In genomic region chrX:69618803-69619202, GRCh38 we compare ENCODE assay signal across 9 cellular contexts. TPM values are rescaled to one million over a fixed set of nuclear protein-coding genes. Genes with fewer than 3 reads are reported as not detected.
A peak's percentile ranks its signal among the peaks of the same experiment; 100 is the strongest.
DNase-seq lines count a peak whose midpoint lies in the region; ATAC-seq and TF ChIP-seq lines count a peak whose summit lies in the region.
"Had no signal": no experiment of that assay in that cellular context is flagged by ENCODE, and none has a peak within 500 bp of the region (broad histone marks: within the 10 kb centered on the region; RNA-seq: fewer than 3 reads in every experiment).

No MANE protein-coding gene starts in this region.

- intact Hi-C loops in activated naive CD4-positive, alpha-beta T cell treated with anti-CD3 and anti-CD28 coated beads for 36 hours (cut with micrococcal nuclease) = loop anchor here (1.0 to 10.0 kb wide), 7 partner anchors 7 to 513 kb away; partner anchors contain the start of genes IGBP1 and NALF2
- intact Hi-C loops in colonic mucosa (cut with DNase I) (loop anchor here (2.0 kb wide), 1 partner anchor 80 kb away; no protein-coding TSS in a partner anchor), ovary (cut with DNase I) (loop anchor here in 1 of 4 donors (5.0 kb wide), 1 partner anchor 82 kb away; no protein-coding TSS in a partner anchor)

- peaks cover 23% of the 10 kb centered on the region for H3K4me1 Mint-ChIP-seq in activated naive CD4-positive, alpha-beta T cell treated with anti-CD3 and anti-CD28 coated beads for 36 hours (ENCODE audit: low read depth)

- H3K27ac Mint-ChIP-seq in activated naive CD4-positive, alpha-beta T cell treated with anti-CD3 and anti-CD28 coated beads for 36 hours = peak overlapping the region; percentile 30
- no peak overlapping the region for H3K27ac Mint-ChIP-seq in activated naive CD4-positive, alpha-beta T cell treated with anti-CD3 and anti-CD28 coated beads, Interleukin-2, amount 50 U/mL, for 72 hours

- TF ChIP-seq CTCF in colonic mucosa (IDR thresholded peaks at IDR 0.05) (peak; percentile 25), ovary (IDR thresholded peaks at IDR 0.05) (peak in 2 of 3 donors; percentile 40 to 59)

- H3K27me3 ChIP-seq in colonic mucosa (no peaks in the 10 kb centered on the region), ovary (no peaks in the 10 kb centered on the region)

- peak; percentile 27 for DNase-seq in activated naive CD4-positive, alpha-beta T cell treated with anti-CD3 and anti-CD28 coated beads for 36 hours
- DNase-seq in activated naive CD4-positive, alpha-beta T cell treated with anti-CD3 and anti-CD28 coated beads, Interleukin-2, amount 50 U/mL, for 72 hours (ENCODE audit: low spot score in 2 of 2) = no peak
- DNase-seq in NCI-H82 (lab: John Stamatoyannopoulos, UW) = peak; percentile 57
- DNase-seq in colonic mucosa = peak; percentile 18
- peak in 3 of 5 donors; percentile 15 to 30 (median 16) for DNase-seq in ovary
- DNase-seq in AG08395 (ENCODE audit: low spot score) = no peak
- no peak for DNase-seq in NCI-H774 (lab: John Stamatoyannopoulos, UW)
- DNase-seq in stimulated activated naive CD4-positive, alpha-beta T cell treated with Interleukin-2 at 50 U/mL for 16 hours (lab: John Stamatoyannopoulos, UW) = no peak

- H3K27ac ChIP-seq in colonic mucosa = no peak overlapping the region
- H3K27ac ChIP-seq in ovary = no peak overlapping the region
- H3K27ac ChIP-seq: skin epidermis had no signal

- no peak for TF ChIP-seq POLR2A in ovary (IDR thresholded peaks at IDR 0.05)

- H3K36me3 ChIP-seq in colonic mucosa (no peaks in the 10 kb centered on the region), ovary (no peaks in the 10 kb centered on the region)

- no peak overlapping the region for H3K9ac ChIP-seq in colonic mucosa (ENCODE audit: low read depth in 2 of 2, low read length in 2 of 2)

- no peak overlapping the region for H3K4me3 Mint-ChIP-seq in activated naive CD4-positive, alpha-beta T cell treated with anti-CD3 and anti-CD28 coated beads for 36 hours

- H3K9me3 Mint-ChIP-seq in activated naive CD4-positive, alpha-beta T cell treated with anti-CD3 and anti-CD28 coated beads for 36 hours = no peaks in the 10 kb centered on the region
- H3K9me3 Mint-ChIP-seq in activated naive CD4-positive, alpha-beta T cell treated with anti-CD3 and anti-CD28 coated beads, Interleukin-2, amount 50 U/mL, for 72 hours = no peaks in the 10 kb centered on the region

- CTCF ChIA-PET in activated naive CD4-positive, alpha-beta T cell treated with anti-CD3 and anti-CD28 coated beads for 36 hours (lab: Charles Lee) = interaction anchor here (0.8 to 1.9 kb wide), 5 partner anchors 10 to 412 kb away, joined by 3 to 9 read pairs (median 4); no protein-coding TSS in a partner anchor

- no peak for TF ChIP-seq EP300 in ovary (IDR thresholded peaks at IDR 0.05)

- 0 to 2% (median 1%) methylated on average over 1 of the region's 1 CpG for WGBS in ovary, 3 donors

- H3K27me3 Mint-ChIP-seq in activated naive CD4-positive, alpha-beta T cell treated with anti-CD3 and anti-CD28 coated beads for 36 hours (ENCODE audit: low read depth) = peaks cover 3% of the 10 kb centered on the region

- H3K4me1 ChIP-seq in colonic mucosa (no peaks in the 10 kb centered on the region), ovary (ENCODE audit: insufficient read depth) (no peaks in the 10 kb centered on the region)

- H3K9me3 ChIP-seq in colonic mucosa = no peaks in the 10 kb centered on the region
- no peaks in the 10 kb centered on the region for H3K9me3 ChIP-seq in ovary

- H3K4me3 ChIP-seq in colonic mucosa = no peak overlapping the region
- no peak overlapping the region for H3K4me3 ChIP-seq in ovary
- H3K4me3 ChIP-seq: skin epidermis had no signal

- no peak for ATAC-seq in activated naive CD4-positive, alpha-beta T cell treated with anti-CD3 and anti-CD28 coated beads, Interleukin-2, amount 50 U/mL, for 72 hours

- H3K36me3 Mint-ChIP-seq in activated naive CD4-positive, alpha-beta T cell treated with anti-CD3 and anti-CD28 coated beads for 36 hours (ENCODE audit: low read depth) = no peaks in the 10 kb centered on the region
- peaks cover 0 to 4% of the 10 kb centered on the region in 2 donors for H3K36me3 Mint-ChIP-seq in activated naive CD4-positive, alpha-beta T cell treated with anti-CD3 and anti-CD28 coated beads, Interleukin-2, amount 50 U/mL, for 72 hours

RNA-seq across cellular contexts. Expression of gene EDA, which starts 2.9 kb away (rescaled TPM):
- 1 to 10 TPM; 4.2 to 5.1 TPM for total RNA-seq in activated naive CD4-positive, alpha-beta T cell treated with anti-CD3 and anti-CD28 coated beads for 36 hours
- total RNA-seq in activated naive CD4-positive, alpha-beta T cell treated with anti-CD3 and anti-CD28 coated beads, Interleukin-2, amount 50 U/mL, for 72 hours = 1 to 10 TPM; 3.6 to 4.6 TPM
- total RNA-seq in colonic mucosa (1 to 10 TPM; 1.6 to 1.9 TPM), ovary (1 to 10 TPM; 5.6 to 9.3 (median 8.5) TPM)
- 1 to 10 TPM; 4.5 to 8.4 TPM for polyA plus RNA-seq in ovary

Comparison
In these comparisons a context has a peak if more than half of its experiments do, and no peak if none do; other contexts are left out.
1. DNase-seq: peak in activated naive CD4-positive, alpha-beta T cell treated with anti-CD3 and anti-CD28 coated beads for 36 hours (single experiment), NCI-H82 (single experiment), colonic mucosa (single experiment) and ovary (3 of 5); none in activated naive CD4-positive, alpha-beta T cell treated with anti-CD3 and anti-CD28 coated beads, Interleukin-2, amount 50 U/mL, for 72 hours (0 of 2), AG08395 (single experiment), NCI-H774 (single experiment) and stimulated activated naive CD4-positive, alpha-beta T cell treated with Interleukin-2 at 50 U/mL for 16 hours (single experiment).